Comparison of ENCODE assay signal across 13 cellular contexts in genomic region chr2:222819722-222820333, GRCh38. TPM values are rescaled to one million over a fixed set of nuclear protein-coding genes. Genes with fewer than 3 reads are reported as not detected.
DNase-seq lines count a peak whose midpoint lies in the region; ATAC-seq and TF ChIP-seq lines count a peak whose summit lies in the region.
"Had no signal": no experiment of that assay in that cellular context is flagged by ENCODE, and none has a peak within 500 bp of the region (broad histone marks: within the 10 kb centered on the region; RNA-seq: fewer than 3 reads in every experiment).

No MANE protein-coding gene starts in this region.

- no peaks in the 10 kb centered on the region for H3K9me3 Mint-ChIP-seq in activated CD8-positive, alpha-beta memory T cell treated with anti-CD3 and anti-CD28 coated beads, Interleukin-2, amount 10 ng/mL, durations not matched to agents 7 days and 5 days (ENCODE audit: low read depth)
- no peaks in the 10 kb centered on the region for H3K9me3 Mint-ChIP-seq in natural killer cell

- H3K36me3 Mint-ChIP-seq in activated CD8-positive, alpha-beta memory T cell treated with anti-CD3 and anti-CD28 coated beads, Interleukin-2, amount 10 ng/mL, durations not matched to agents 7 days and 5 days: no peaks in the 10 kb centered on the region
- no peaks in the 10 kb centered on the region for H3K36me3 Mint-ChIP-seq in natural killer cell

- H3K4me3 ChIP-seq in GM23248 (no peak overlapping the region), RWPE2 (ENCODE audit: severe bottlenecking) (no peak overlapping the region), fibroblast of villous mesenchyme (ENCODE audit: low read depth, low read length) (no peak overlapping the region)

- no peak overlapping the region for H3K4me3 Mint-ChIP-seq in activated CD8-positive, alpha-beta memory T cell treated with anti-CD3 and anti-CD28 coated beads, Interleukin-2, amount 10 ng/mL, durations not matched to agents 7 days and 5 days
- H3K4me3 Mint-ChIP-seq in natural killer cell: no peak overlapping the region
- H3K4me3 Mint-ChIP-seq: B cell had no signal

- H3K27ac Mint-ChIP-seq in activated CD8-positive, alpha-beta memory T cell treated with anti-CD3 and anti-CD28 coated beads, Interleukin-2, amount 10 ng/mL, durations not matched to agents 7 days and 5 days: no peak overlapping the region
- no peak overlapping the region for H3K27ac Mint-ChIP-seq in natural killer cell
- H3K27ac Mint-ChIP-seq: B cell had no signal

- H4K20me1 ChIP-seq in GM23248 (ENCODE audit: insufficient read depth): no peaks in the 10 kb centered on the region

- H3K36me3 ChIP-seq in GM23248 (ENCODE audit: low read depth) (no peaks in the 10 kb centered on the region), RWPE2 (ENCODE audit: low read depth) (no peaks in the 10 kb centered on the region)

- no peak overlapping the region for H3K27ac ChIP-seq in GM23248
- no peak overlapping the region for H3K27ac ChIP-seq in RWPE2 (ENCODE audit: poor library complexity, severe bottlenecking)
- H3K27ac ChIP-seq: epithelial cell of prostate had no signal

- peak; percentile 70 for ATAC-seq in RWPE2 (ENCODE audit: low read depth)
- no peak for ATAC-seq in activated CD8-positive, alpha-beta memory T cell treated with anti-CD3 and anti-CD28 coated beads, Interleukin-2, amount 10 ng/mL, durations not matched to agents 7 days and 5 days
- no peak for ATAC-seq in natural killer cell
- ATAC-seq: right cardiac atrium had no signal

- H3K9ac ChIP-seq in GM23248: no peak overlapping the region

- H3K4me1 Mint-ChIP-seq in activated CD8-positive, alpha-beta memory T cell treated with anti-CD3 and anti-CD28 coated beads, Interleukin-2, amount 10 ng/mL, durations not matched to agents 7 days and 5 days: peaks cover 8% of the 10 kb centered on the region
- no peaks in the 10 kb centered on the region for H3K4me1 Mint-ChIP-seq in natural killer cell
- H3K4me1 Mint-ChIP-seq: B cell had no signal

- H3K27me3 Mint-ChIP-seq in activated CD8-positive, alpha-beta memory T cell treated with anti-CD3 and anti-CD28 coated beads, Interleukin-2, amount 10 ng/mL, durations not matched to agents 7 days and 5 days: peaks cover 11% of the 10 kb centered on the region
- H3K27me3 Mint-ChIP-seq in natural killer cell (ENCODE audit: low read depth in 2 of 2): peaks cover 3 to 29% of the 10 kb centered on the region in 2 donors

- H3K79me2 ChIP-seq in GM23248 (ENCODE audit: insufficient read depth): no peaks in the 10 kb centered on the region

- TF ChIP-seq CTCF in RWPE2 (IDR thresholded peaks at IDR 0.05; ENCODE audit: poor library complexity, severe bottlenecking): no peak
- no peak for TF ChIP-seq CTCF in fibroblast of villous mesenchyme (IDR thresholded peaks at IDR 0.05; ENCODE audit: insufficient read depth, low read depth, low read length)
- TF ChIP-seq CTCF in natural killer cell (IDR thresholded peaks at IDR 0.05): no peak

- CTCF ChIA-PET in activated CD8-positive, alpha-beta memory T cell treated with anti-CD3 and anti-CD28 coated beads, Interleukin-2, amount 10 ng/mL, durations not matched to agents 7 days and 5 days (lab: Charles Lee): no interaction called here

- in situ Hi-C loops in GM23248 (cut with MboI): no loop called here

- no peaks in the 10 kb centered on the region for H3K27me3 ChIP-seq in GM23248 (replicated peaks; ENCODE audit: insufficient read depth)
- no peaks in the 10 kb centered on the region for H3K27me3 ChIP-seq in RWPE2 (ENCODE audit: insufficient read depth, poor library complexity, severe bottlenecking)

- 3 to 13% methylated on average over 2 of the region's 2 CpGs for WGBS in GM23248 (ENCODE audit: low coverage in 1 of 2, low lambda C conversion rate in 2 of 2, missing lambda C conversion rate in 2 of 2), 2 experiments

- peak overlapping the region; percentile 11 for H3K4me2 ChIP-seq in GM23248 (ENCODE audit: unreplicated experiment)

- peak overlapping the region; percentile 18 for H2AFZ ChIP-seq in GM23248

- peaks cover 4% of the 10 kb centered on the region; the same call in 1 of the 2 replicates for H3F3A ChIP-seq in GM23248 (ENCODE audit: insufficient read depth)

- DNase-seq in AG08396 (ENCODE audit: low spot score) (peak; percentile 45), GM23248 (peak; percentile 67), RWPE2 (ENCODE audit: low spot score) (no peak), fibroblast of villous mesenchyme (ENCODE audit: low read depth) (peak; percentile 69), mesenteric fat pad (ENCODE audit: low spot score) (no peak), natural killer cell (no peak)
- DNase-seq in activated naive CD4-positive, alpha-beta T cell treated with Interleukin-2 at 50 U/mL for 16 hours: no peak
- no peak for DNase-seq in activated CD8-positive, alpha-beta memory T cell treated with anti-CD3 and anti-CD28 coated beads, Interleukin-2, amount 10 ng/mL, durations not matched to agents 7 days and 5 days
- DNase-seq: activated CD4-positive, alpha-beta T cell treated with anti-CD3 and anti-CD28 coated beads, Interleukin-2, amount 50 U/mL, for 48 hours; activated naive CD4-positive, alpha-beta T cell; right cardiac atrium had no signal

- H3K4me1 ChIP-seq in GM23248 (ENCODE audit: insufficient read depth): peaks cover 7% of the 10 kb centered on the region; the same call in 1 of the 2 replicates
- peaks cover 8% of the 10 kb centered on the region for H3K4me1 ChIP-seq in RWPE2 (ENCODE audit: insufficient read depth, poor library complexity, severe bottlenecking)

- H3K9me3 ChIP-seq in GM23248 (ENCODE audit: low read depth) (no peaks in the 10 kb centered on the region), RWPE2 (ENCODE audit: severe bottlenecking) (no peaks in the 10 kb centered on the region)

- no peaks in the 10 kb centered on the region for H3K9me2 ChIP-seq in GM23248 (ENCODE audit: insufficient read depth)

- intact Hi-C loops in natural killer cell (cut with micrococcal nuclease): no loop called here

RNA-seq across cellular contexts. Expression of gene ACSL3, which starts 41.0 kb away (rescaled TPM):
- total RNA-seq in GM23248 (2014; rRNA removed; shearing (Covaris generic)): 61.5 and 66.5 TPM in 2 replicates
- 47.1 and 48.6 TPM in 2 replicates for polyA plus RNA-seq in GM23248 (2016; fragmentation: Nextera tagmentation; extraction: Ambion mirVana)
- total RNA-seq in fibroblast of villous mesenchyme: 195 and 207 TPM in 2 replicates
- 58.7 TPM for total RNA-seq in mesenteric fat pad
- total RNA-seq in activated CD8-positive, alpha-beta memory T cell treated with anti-CD3 and anti-CD28 coated beads, Interleukin-2, amount 10 ng/mL, durations not matched to agents 7 days and 5 days: 10 to 100 TPM; 32.1 to 58.7 TPM
- 10 to 100 TPM; 55.4 to 86.6 (median 66.7) TPM for total RNA-seq in natural killer cell

Comparison
In these comparisons a context has a peak if more than half of its experiments do, and no peak if none do; other contexts are left out.
1. DNase-seq: peak in AG08396 (single experiment), GM23248 (single experiment) and fibroblast of villous mesenchyme (single experiment); none in RWPE2 (single experiment), activated naive CD4-positive, alpha-beta T cell treated with Interleukin-2 at 50 U/mL for 16 hours (single experiment), mesenteric fat pad (single experiment), activated CD8-positive, alpha-beta memory T cell treated with anti-CD3 and anti-CD28 coated beads, Interleukin-2, amount 10 ng/mL, durations not matched to agents 7 days and 5 days (single experiment) and natural killer cell (single experiment).